Comparison of ENCODE assay signal across 1 cellular context in the genomic region with DNA sequence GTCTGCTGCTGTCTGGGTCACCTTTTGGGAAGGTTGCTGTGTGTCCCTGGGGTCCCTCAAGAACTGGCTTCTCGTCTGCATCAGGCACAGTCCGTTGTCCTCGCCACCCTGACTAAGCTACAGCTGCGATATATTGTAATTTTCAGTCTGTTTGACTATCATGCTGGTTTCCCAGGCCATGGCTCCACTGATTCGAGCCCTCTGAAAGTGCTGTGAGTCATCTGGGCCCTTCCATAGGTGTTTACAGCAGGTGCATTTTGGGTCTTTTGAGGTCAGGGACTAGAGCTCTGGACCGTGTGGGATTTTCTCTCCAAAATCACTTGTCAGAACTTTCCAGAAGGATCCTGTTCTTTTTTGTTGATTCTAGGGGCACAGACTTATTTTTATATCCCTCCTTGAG.
TF ChIP-seq lines count a peak whose summit lies in the region.

No MANE protein-coding gene starts in this region.

TF ChIP-seq in WTC11, 78 proteins besides CTCF, POLR2A, EP300 and RAD21 (continued from another document):
- TF ChIP-seq, protein P1, sequence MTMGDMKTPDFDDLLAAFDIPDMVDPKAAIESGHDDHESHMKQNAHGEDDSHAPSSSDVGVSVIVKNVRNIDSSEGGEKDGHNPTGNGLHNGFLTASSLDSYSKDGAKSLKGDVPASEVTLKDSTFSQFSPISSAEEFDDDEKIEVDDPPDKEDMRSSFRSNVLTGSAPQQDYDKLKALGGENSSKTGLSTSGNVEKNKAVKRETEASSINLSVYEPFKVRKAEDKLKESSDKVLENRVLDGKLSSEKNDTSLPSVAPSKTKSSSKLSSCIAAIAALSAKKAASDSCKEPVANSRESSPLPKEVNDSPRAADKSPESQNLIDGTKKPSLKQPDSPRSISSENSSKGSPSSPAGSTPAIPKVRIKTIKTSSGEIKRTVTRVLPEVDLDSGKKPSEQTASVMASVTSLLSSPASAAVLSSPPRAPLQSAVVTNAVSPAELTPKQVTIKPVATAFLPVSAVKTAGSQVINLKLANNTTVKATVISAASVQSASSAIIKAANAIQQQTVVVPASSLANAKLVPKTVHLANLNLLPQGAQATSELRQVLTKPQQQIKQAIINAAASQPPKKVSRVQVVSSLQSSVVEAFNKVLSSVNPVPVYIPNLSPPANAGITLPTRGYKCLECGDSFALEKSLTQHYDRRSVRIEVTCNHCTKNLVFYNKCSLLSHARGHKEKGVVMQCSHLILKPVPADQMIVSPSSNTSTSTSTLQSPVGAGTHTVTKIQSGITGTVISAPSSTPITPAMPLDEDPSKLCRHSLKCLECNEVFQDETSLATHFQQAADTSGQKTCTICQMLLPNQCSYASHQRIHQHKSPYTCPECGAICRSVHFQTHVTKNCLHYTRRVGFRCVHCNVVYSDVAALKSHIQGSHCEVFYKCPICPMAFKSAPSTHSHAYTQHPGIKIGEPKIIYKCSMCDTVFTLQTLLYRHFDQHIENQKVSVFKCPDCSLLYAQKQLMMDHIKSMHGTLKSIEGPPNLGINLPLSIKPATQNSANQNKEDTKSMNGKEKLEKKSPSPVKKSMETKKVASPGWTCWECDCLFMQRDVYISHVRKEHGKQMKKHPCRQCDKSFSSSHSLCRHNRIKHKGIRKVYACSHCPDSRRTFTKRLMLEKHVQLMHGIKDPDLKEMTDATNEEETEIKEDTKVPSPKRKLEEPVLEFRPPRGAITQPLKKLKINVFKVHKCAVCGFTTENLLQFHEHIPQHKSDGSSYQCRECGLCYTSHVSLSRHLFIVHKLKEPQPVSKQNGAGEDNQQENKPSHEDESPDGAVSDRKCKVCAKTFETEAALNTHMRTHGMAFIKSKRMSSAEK (CRISPR knock-in tag; IDR thresholded peaks at IDR 0.05; ENCODE audit: borderline replicate concordance): no peak
- TF ChIP-seq, protein P2, sequence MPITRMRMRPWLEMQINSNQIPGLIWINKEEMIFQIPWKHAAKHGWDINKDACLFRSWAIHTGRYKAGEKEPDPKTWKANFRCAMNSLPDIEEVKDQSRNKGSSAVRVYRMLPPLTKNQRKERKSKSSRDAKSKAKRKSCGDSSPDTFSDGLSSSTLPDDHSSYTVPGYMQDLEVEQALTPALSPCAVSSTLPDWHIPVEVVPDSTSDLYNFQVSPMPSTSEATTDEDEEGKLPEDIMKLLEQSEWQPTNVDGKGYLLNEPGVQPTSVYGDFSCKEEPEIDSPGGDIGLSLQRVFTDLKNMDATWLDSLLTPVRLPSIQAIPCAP (CRISPR knock-in tag; IDR thresholded peaks at IDR 0.05): no peak
- TF ChIP-seq KAT7 (CRISPR knock-in tag; IDR thresholded peaks at IDR 0.05; ENCODE audit: borderline replicate concordance) (no peak), PRRX2 (CRISPR knock-in tag; IDR thresholded peaks at IDR 0.05) (no peak), SMAD3 (CRISPR knock-in tag; IDR thresholded peaks at IDR 0.05; ENCODE audit: borderline replicate concordance) (no peak)
- TF ChIP-seq, protein P3, sequence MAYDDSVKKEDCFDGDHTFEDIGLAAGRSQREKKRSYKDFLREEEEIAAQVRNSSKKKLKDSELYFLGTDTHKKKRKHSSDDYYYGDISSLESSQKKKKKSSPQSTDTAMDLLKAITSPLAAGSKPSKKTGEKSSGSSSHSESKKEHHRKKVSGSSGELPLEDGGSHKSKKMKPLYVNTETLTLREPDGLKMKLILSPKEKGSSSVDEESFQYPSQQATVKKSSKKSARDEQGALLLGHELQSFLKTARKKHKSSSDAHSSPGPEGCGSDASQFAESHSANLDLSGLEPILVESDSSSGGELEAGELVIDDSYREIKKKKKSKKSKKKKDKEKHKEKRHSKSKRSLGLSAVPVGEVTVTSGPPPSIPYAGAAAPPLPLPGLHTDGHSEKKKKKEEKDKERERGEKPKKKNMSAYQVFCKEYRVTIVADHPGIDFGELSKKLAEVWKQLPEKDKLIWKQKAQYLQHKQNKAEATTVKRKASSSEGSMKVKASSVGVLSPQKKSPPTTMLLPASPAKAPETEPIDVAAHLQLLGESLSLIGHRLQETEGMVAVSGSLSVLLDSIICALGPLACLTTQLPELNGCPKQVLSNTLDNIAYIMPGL (CRISPR knock-in tag; IDR thresholded peaks at IDR 0.05): no peak
TF ChIP-seq in WTC11: peak in this region for 0.
